8 cellular contexts compared by ENCODE assay signal in genomic region chr21:44509539-44509938, GRCh38. TPM values are rescaled to one million over a fixed set of nuclear protein-coding genes. Genes with fewer than 3 reads are reported as not detected.
DNase-seq lines count a peak whose midpoint lies in the region; ATAC-seq and TF ChIP-seq lines count a peak whose summit lies in the region.

No MANE protein-coding gene starts in this region.

- peak; percentile 31; the same call in 1 of the 2 replicates for TF ChIP-seq CTCF in PC-9 (conservative IDR thresholded peaks at IDR 0.05)
- peak; percentile 17 to 63 (median 39) for TF ChIP-seq CTCF in heart right ventricle (IDR thresholded peaks at IDR 0.05)

- no peaks in the 10 kb centered on the region for H3K79me2 ChIP-seq in PC-9 (ENCODE audit: low read depth)

- POLR2A ChIA-PET in PC-9 (lab: Charles Lee; ENCODE audit: unreplicated experiment), result no interaction called here

- H3K4me2 ChIP-seq in PC-9, result no peak overlapping the region

- intact Hi-C loops in PC-9 (cut with micrococcal nuclease; ENCODE audit: unreplicated experiment) (no loop called here), heart right ventricle (cut with DNase I) (loop anchor here in 1 of 10 donors (5.0 kb wide), 1 partner anchor 283 kb away; no protein-coding TSS in a partner anchor)

- 49 to 61% methylated on average over 12 of the region's 12 CpGs for WGBS in heart right ventricle, 2 donors

- ATAC-seq in heart right ventricle, result peak; percentile 84 to 97 (median 94)
- no peak for ATAC-seq in GM21619 (IDR thresholded peaks at IDR 0.05; ENCODE audit: unreplicated experiment)
- no peak for ATAC-seq in GM21723 (IDR thresholded peaks at IDR 0.05; ENCODE audit: unreplicated experiment)

- H3K4me3 ChIP-seq in PC-9, result no peak overlapping the region
- H3K4me3 ChIP-seq in heart right ventricle, result no peak overlapping the region

- H2AFZ ChIP-seq in PC-9, result no peak overlapping the region

- peaks cover 73% of the 10 kb centered on the region for H3K27me3 ChIP-seq in PC-9 (ENCODE audit: insufficient read depth, low read depth)
- peaks cover 0 to 49% (median 17%) of the 10 kb centered on the region in 7 donors for H3K27me3 ChIP-seq in heart right ventricle

- no peaks in the 10 kb centered on the region for H4K20me1 ChIP-seq in PC-9 (ENCODE audit: insufficient read depth)

- H3K4me1 ChIP-seq in PC-9 (replicated peaks; ENCODE audit: insufficient read depth) (no peaks in the 10 kb centered on the region), heart right ventricle (peaks cover 0 to 10% (median 6%) of the 10 kb centered on the region in 9 donors)

- DNase-seq in AG08395 (ENCODE audit: low spot score), result peak; percentile 36
- DNase-seq in PC-9, result peak; percentile 17 to 36
- DNase-seq in heart right ventricle, result peak; percentile 74 to 82
- DNase-seq in GM19240 (ENCODE audit: insufficient read length, low spot score), result no peak
- DNase-seq in effector CD8-positive, alpha-beta T cell (lab: John Stamatoyannopoulos, UW), result no peak

- no peak overlapping the region for H3K27ac ChIP-seq in PC-9
- no peak overlapping the region for H3K27ac ChIP-seq in heart right ventricle

- no peaks in the 10 kb centered on the region for H3K36me3 ChIP-seq in PC-9 (ENCODE audit: low read depth)
- H3K36me3 ChIP-seq in heart right ventricle, result no peaks in the 10 kb centered on the region

- no peaks in the 10 kb centered on the region for H3F3A ChIP-seq in PC-9 (ENCODE audit: insufficient read depth, low read depth)

- BruUV-seq in PC-9 (replicated peaks; lab: Mats Ljungman, UMichigan), result no TSS peak

- TF ChIP-seq EP300 in Ishikawa (IDR thresholded peaks at IDR 0.05; ENCODE audit: borderline replicate concordance), result no peak

- CTCF ChIA-PET in PC-9 (lab: Charles Lee), result no interaction called here

- no peak for TF ChIP-seq RAD21 in Ishikawa (IDR thresholded peaks at IDR 0.05; ENCODE audit: low read depth)

- H3K9me3 ChIP-seq in PC-9 (ENCODE audit: insufficient read depth, low read depth), result no peaks in the 10 kb centered on the region
- no peaks in the 10 kb centered on the region for H3K9me3 ChIP-seq in heart right ventricle

- H3K9me2 ChIP-seq in PC-9 (ENCODE audit: insufficient read depth), result no peaks in the 10 kb centered on the region

TF ChIP-seq in Ishikawa, 13 proteins besides CTCF, POLR2A, EP300 and RAD21:
- TF ChIP-seq NFIC (IDR thresholded peaks at IDR 0.05) (0 out of 2 replicates have a peak, but pooled peaks have one; percentile 19), CEBPB (IDR thresholded peaks at IDR 0.05) (no peak), YY1 (IDR thresholded peaks at IDR 0.05; ENCODE audit: low read depth) (no peak), EGR1 (IDR thresholded peaks at IDR 0.05) (no peak)
TF ChIP-seq in Ishikawa: peak in this region for 1.

RNA-seq across cellular contexts. Expression of gene KRTAP10-1, which starts 30.5 kb away (rescaled TPM):
- not detected in 2 replicates for total RNA-seq in PC-9 (2021)
- total RNA-seq in heart right ventricle, result not detected
- polyA plus RNA-seq in heart right ventricle, result not detected

RNA-seq across cellular contexts. Expression of gene KRTAP10-2, which starts 41.8 kb away (rescaled TPM):
- total RNA-seq in PC-9 (2021), result not detected in 2 replicates
- not detected for total RNA-seq in heart right ventricle
- polyA plus RNA-seq in heart right ventricle, result not detected

RNA-seq across cellular contexts. Expression of gene KRTAP10-3, which starts 49.1 kb away (rescaled TPM):
- not detected in 2 replicates for total RNA-seq in PC-9 (2021)
- total RNA-seq in heart right ventricle, result not detected
- not detected for polyA plus RNA-seq in heart right ventricle

RNA-seq across cellular contexts. Expression of gene LRRC3, which starts 54.2 kb away (rescaled TPM):
- total RNA-seq in PC-9 (2021) (0.35 and 0.48 TPM in 2 replicates), heart right ventricle (1 to 10 TPM; 1.2 to 3.2 (median 2.1) TPM)
- 1 to 10 TPM; 1.2 to 2.3 TPM for polyA plus RNA-seq in heart right ventricle

Comparison
In these comparisons a context has a peak if more than half of its experiments do, and no peak if none do; other contexts are left out.
1. DNase-seq: peak in AG08395 (single experiment), PC-9 (2 of 2) and heart right ventricle (2 of 2); none in GM19240 (single experiment) and effector CD8-positive, alpha-beta T cell (single experiment).
2. ATAC-seq: peak in heart right ventricle (8 of 8); none in GM21619 (single experiment) and GM21723 (single experiment).